In the genomic region with DNA sequence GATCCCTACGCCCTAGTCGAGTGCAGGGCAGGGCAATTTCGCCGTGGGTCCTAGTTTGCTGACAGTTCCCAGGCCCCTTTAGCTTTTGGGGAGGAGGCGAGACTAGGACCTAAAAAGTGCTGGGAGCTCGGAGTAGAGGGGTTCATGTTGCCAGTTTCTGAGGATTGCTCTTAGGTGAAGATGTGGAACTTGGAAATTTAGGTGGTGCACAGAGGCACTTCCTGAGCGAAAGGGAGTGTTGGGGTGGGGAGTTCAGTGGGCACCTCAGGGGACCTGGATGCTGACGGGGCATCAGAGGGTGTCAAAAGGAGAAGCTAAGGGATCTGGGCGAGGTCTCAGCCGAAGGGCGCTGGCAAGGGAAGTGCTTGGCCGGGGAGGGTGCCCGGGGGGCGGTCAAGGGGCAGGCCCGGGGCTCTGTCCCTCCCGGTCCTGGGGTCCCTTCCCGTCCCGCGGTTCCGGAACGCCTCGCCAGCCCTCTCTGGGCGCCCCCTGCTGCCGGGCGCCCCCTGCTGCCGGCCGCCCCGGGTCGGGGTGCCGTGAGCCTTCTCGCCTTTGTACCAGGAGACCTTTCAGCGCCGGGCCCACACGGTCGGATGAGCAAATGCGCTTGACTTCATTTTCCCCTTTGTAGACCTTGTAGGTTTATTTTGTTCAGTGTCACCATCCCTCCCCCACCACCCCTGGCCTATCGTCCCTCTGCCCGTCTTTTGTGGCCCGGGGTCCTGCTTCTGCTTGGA, we compare ENCODE assay signal across 16 cellular contexts. TPM values are rescaled to one million over a fixed set of nuclear protein-coding genes. Genes with fewer than 3 reads are reported as not detected.
A peak's percentile ranks its signal among the peaks of the same experiment; 100 is the strongest.
DNase-seq lines count a peak whose midpoint lies in the region; ATAC-seq and TF ChIP-seq lines count a peak whose summit lies in the region.
"Had no signal": no experiment of that assay in that cellular context is flagged by ENCODE, and none has a peak within 500 bp of the region (broad histone marks: within the 10 kb centered on the region; RNA-seq: fewer than 3 reads in every experiment).

No MANE protein-coding gene starts in this region.

- H3K27me3 Mint-ChIP-seq in activated CD8-positive, alpha-beta T cell treated with anti-CD3 and anti-CD28 coated beads for 36 hours: peaks cover 72% of the 10 kb centered on the region
- H3K27me3 Mint-ChIP-seq in activated CD8-positive, alpha-beta T cell treated with anti-CD3 and anti-CD28 coated beads, Interleukin-2, amount 10 ng/mL, durations not matched to agents 7 days and 5 days (ENCODE audit: low read depth): peaks cover 73% of the 10 kb centered on the region
- peaks cover 81 to 87% of the 10 kb centered on the region in 2 donors for H3K27me3 Mint-ChIP-seq in stimulated activated naive B cell treated with anti-CD40 and anti-IgM and Interleukin-4, amounts not matched to agents 10 μg/mL and 1 μg/mL and 100 μg/mL, for 72 hours

- no peaks in the 10 kb centered on the region for H3K36me3 ChIP-seq in OCI-LY7 (ENCODE audit: insufficient read depth, low read length)
- H3K36me3 ChIP-seq: HAP-1, pancreas, stomach had no signal

- CTCF ChIA-PET in activated CD8-positive, alpha-beta T cell treated with anti-CD3 and anti-CD28 coated beads for 36 hours (lab: Charles Lee): interaction anchor here (1.0 to 1.5 kb wide), 2 partner anchors 58 to 470 kb away, joined by 4 read pairs; no protein-coding TSS in a partner anchor
- CTCF ChIA-PET in activated CD8-positive, alpha-beta T cell treated with anti-CD3 and anti-CD28 coated beads, Interleukin-2, amount 10 ng/mL, durations not matched to agents 7 days and 5 days (lab: Charles Lee): no interaction called here
- CTCF ChIA-PET in OCI-LY7 (lab: Charles Lee; ENCODE audit: unreplicated experiment): no interaction called here

- no peak overlapping the region for H3K27ac ChIP-seq in OCI-LY7 (ENCODE audit: low read depth, low read length, poor library complexity, severe bottlenecking)
- H3K27ac ChIP-seq: pancreas, stomach had no signal

- DNase-seq in activated CD8-positive, alpha-beta T cell treated with anti-CD3 and anti-CD28 coated beads for 36 hours: no peak
- no peak for DNase-seq in activated CD8-positive, alpha-beta T cell treated with anti-CD3 and anti-CD28 coated beads, Interleukin-2, amount 10 ng/mL, durations not matched to agents 7 days and 5 days
- DNase-seq in OCI-LY7 (ENCODE audit: low spot score) (no peak), germinal center (ENCODE audit: low spot score) (peak; percentile 30), COLO829 (ENCODE audit: low spot score) (no peak), omental fat pad (ENCODE audit: low spot score) (no peak)
- DNase-seq in stimulated activated naive B cell treated with anti-CD40 and anti-IgM and Interleukin-4, amounts not matched to agents 10 μg/mL and 1 μg/mL and 100 μg/mL, for 72 hours: no peak
- DNase-seq: ACHN; central memory CD4-positive, alpha-beta T cell; DND-41; NCI-H2171; stomach had no signal

- no peaks in the 10 kb centered on the region for H4K20me1 ChIP-seq in OCI-LY7 (ENCODE audit: insufficient read depth, low read length)

- no peak overlapping the region for H3K27ac Mint-ChIP-seq in activated CD8-positive, alpha-beta T cell treated with anti-CD3 and anti-CD28 coated beads for 36 hours
- no peak overlapping the region for H3K27ac Mint-ChIP-seq in activated CD8-positive, alpha-beta T cell treated with anti-CD3 and anti-CD28 coated beads, Interleukin-2, amount 10 ng/mL, durations not matched to agents 7 days and 5 days
- peak overlapping the region; percentile 27 for H3K27ac Mint-ChIP-seq in stimulated activated naive B cell treated with anti-CD40 and anti-IgM and Interleukin-4, amounts not matched to agents 10 μg/mL and 1 μg/mL and 100 μg/mL, for 72 hours

- POLR2A ChIA-PET in activated CD8-positive, alpha-beta T cell treated with anti-CD3 and anti-CD28 coated beads for 36 hours (lab: Charles Lee): no interaction called here
- POLR2A ChIA-PET in activated CD8-positive, alpha-beta T cell treated with anti-CD3 and anti-CD28 coated beads, Interleukin-2, amount 10 ng/mL, durations not matched to agents 7 days and 5 days (lab: Charles Lee): no interaction called here
- POLR2A ChIA-PET in OCI-LY7 (lab: Charles Lee): no interaction called here

- H3K9me3 Mint-ChIP-seq in activated CD8-positive, alpha-beta T cell treated with anti-CD3 and anti-CD28 coated beads for 36 hours: no peaks in the 10 kb centered on the region
- H3K9me3 Mint-ChIP-seq in activated CD8-positive, alpha-beta T cell treated with anti-CD3 and anti-CD28 coated beads, Interleukin-2, amount 10 ng/mL, durations not matched to agents 7 days and 5 days (ENCODE audit: insufficient read depth): no peaks in the 10 kb centered on the region
- H3K9me3 Mint-ChIP-seq in stimulated activated naive B cell treated with anti-CD40 and anti-IgM and Interleukin-4, amounts not matched to agents 10 μg/mL and 1 μg/mL and 100 μg/mL, for 72 hours: peaks cover 0 to 3% of the 10 kb centered on the region in 2 donors

- H2AFZ ChIP-seq in OCI-LY7 (ENCODE audit: low read length): no peak overlapping the region

- no peaks in the 10 kb centered on the region for H3K79me2 ChIP-seq in OCI-LY7 (ENCODE audit: insufficient read depth, low read depth, low read length)

- intact Hi-C loops in activated CD8-positive, alpha-beta T cell treated with anti-CD3 and anti-CD28 coated beads for 36 hours (cut with micrococcal nuclease): no loop called here
- intact Hi-C loops in OCI-LY7 (cut with micrococcal nuclease; ENCODE audit: unreplicated experiment): no loop called here

- no peak overlapping the region for H3K4me3 Mint-ChIP-seq in activated CD8-positive, alpha-beta T cell treated with anti-CD3 and anti-CD28 coated beads for 36 hours
- no peak overlapping the region for H3K4me3 Mint-ChIP-seq in activated CD8-positive, alpha-beta T cell treated with anti-CD3 and anti-CD28 coated beads, Interleukin-2, amount 10 ng/mL, durations not matched to agents 7 days and 5 days
- H3K4me3 Mint-ChIP-seq in stimulated activated naive B cell treated with anti-CD40 and anti-IgM and Interleukin-4, amounts not matched to agents 10 μg/mL and 1 μg/mL and 100 μg/mL, for 72 hours: no peak overlapping the region

- H3K9me3 ChIP-seq in OCI-LY7 (ENCODE audit: low read length): no peaks in the 10 kb centered on the region
- H3K9me3 ChIP-seq: pancreas had no signal

- no TSS peak for BruUV-seq in OCI-LY7 (replicated peaks; lab: Mats Ljungman, UMichigan)

- H3K36me3 Mint-ChIP-seq in activated CD8-positive, alpha-beta T cell treated with anti-CD3 and anti-CD28 coated beads for 36 hours (ENCODE audit: low read depth): no peaks in the 10 kb centered on the region
- peaks cover 2% of the 10 kb centered on the region for H3K36me3 Mint-ChIP-seq in activated CD8-positive, alpha-beta T cell treated with anti-CD3 and anti-CD28 coated beads, Interleukin-2, amount 10 ng/mL, durations not matched to agents 7 days and 5 days (ENCODE audit: low read depth)
- H3K36me3 Mint-ChIP-seq in stimulated activated naive B cell treated with anti-CD40 and anti-IgM and Interleukin-4, amounts not matched to agents 10 μg/mL and 1 μg/mL and 100 μg/mL, for 72 hours: peaks cover 2 to 5% of the 10 kb centered on the region in 2 donors

- H3K4me1 Mint-ChIP-seq in activated CD8-positive, alpha-beta T cell treated with anti-CD3 and anti-CD28 coated beads for 36 hours (ENCODE audit: low read depth): no peaks in the 10 kb centered on the region
- no peaks in the 10 kb centered on the region for H3K4me1 Mint-ChIP-seq in activated CD8-positive, alpha-beta T cell treated with anti-CD3 and anti-CD28 coated beads, Interleukin-2, amount 10 ng/mL, durations not matched to agents 7 days and 5 days (ENCODE audit: low read depth)
- H3K4me1 Mint-ChIP-seq in stimulated activated naive B cell treated with anti-CD40 and anti-IgM and Interleukin-4, amounts not matched to agents 10 μg/mL and 1 μg/mL and 100 μg/mL, for 72 hours: peaks cover 4 to 25% of the 10 kb centered on the region in 2 donors

- no peaks in the 10 kb centered on the region for H3K4me1 ChIP-seq in OCI-LY7 (ENCODE audit: insufficient read depth, low read length, poor library complexity, severe bottlenecking)
- H3K4me1 ChIP-seq: pancreas had no signal

- H3K4me3 ChIP-seq in OCI-LY7 (ENCODE audit: low read depth, low read length, poor library complexity, severe bottlenecking): no peak overlapping the region
- H3K4me3 ChIP-seq: HAP-1, pancreas, stomach had no signal

- H3K4me2 ChIP-seq in OCI-LY7 (ENCODE audit: low read length): no peak overlapping the region

- no peaks in the 10 kb centered on the region for H3K9me2 ChIP-seq in OCI-LY7 (ENCODE audit: insufficient read depth, low read length)

- peak; percentile 38 for TF ChIP-seq CTCF in activated CD8-positive, alpha-beta T cell treated with anti-CD3 and anti-CD28 coated beads for 36 hours (IDR thresholded peaks at IDR 0.05)
- TF ChIP-seq CTCF in OCI-LY7 (conservative IDR thresholded peaks at IDR 0.05; ENCODE audit: low read length) (peak; percentile 37; the same call in 1 of the 2 replicates), omental fat pad (IDR thresholded peaks at IDR 0.05) (no peak)

- no peak for ATAC-seq in activated CD8-positive, alpha-beta T cell treated with anti-CD3 and anti-CD28 coated beads for 36 hours
- no peak for ATAC-seq in activated CD8-positive, alpha-beta T cell treated with anti-CD3 and anti-CD28 coated beads, Interleukin-2, amount 10 ng/mL, durations not matched to agents 7 days and 5 days
- ATAC-seq in stimulated activated naive B cell treated with anti-CD40 and anti-IgM and Interleukin-4, amounts not matched to agents 10 μg/mL and 1 μg/mL and 100 μg/mL, for 72 hours (replicated peaks): no peak
- ATAC-seq in omental fat pad (ENCODE audit: low FRiP score) (no peak), GM21723 (IDR thresholded peaks at IDR 0.05; ENCODE audit: unreplicated experiment) (no peak)
- ATAC-seq: pancreas had no signal

RNA-seq across cellular contexts. Expression of a gene that starts 3.0 kb away (rescaled TPM):
- total RNA-seq in activated CD8-positive, alpha-beta T cell treated with anti-CD3 and anti-CD28 coated beads for 36 hours: not detected
- not detected for total RNA-seq in activated CD8-positive, alpha-beta T cell treated with anti-CD3 and anti-CD28 coated beads, Interleukin-2, amount 10 ng/mL, durations not matched to agents 7 days and 5 days
- not detected in 2 replicates for total RNA-seq in OCI-LY7 (2014; rRNA removed; shearing (Covaris generic))
- total RNA-seq in OCI-LY7 (2022) (not detected in 2 replicates), omental fat pad (not detected)
- total RNA-seq: liver, pancreas had no signal

Comparison
In these comparisons a context has a peak if more than half of its experiments do, and no peak if none do; other contexts are left out.
1. CTCF ChIP-seq: peak in activated CD8-positive, alpha-beta T cell treated with anti-CD3 and anti-CD28 coated beads for 36 hours (single experiment) and OCI-LY7 (single experiment); none in omental fat pad (0 of 3).